In the genomic region with DNA sequence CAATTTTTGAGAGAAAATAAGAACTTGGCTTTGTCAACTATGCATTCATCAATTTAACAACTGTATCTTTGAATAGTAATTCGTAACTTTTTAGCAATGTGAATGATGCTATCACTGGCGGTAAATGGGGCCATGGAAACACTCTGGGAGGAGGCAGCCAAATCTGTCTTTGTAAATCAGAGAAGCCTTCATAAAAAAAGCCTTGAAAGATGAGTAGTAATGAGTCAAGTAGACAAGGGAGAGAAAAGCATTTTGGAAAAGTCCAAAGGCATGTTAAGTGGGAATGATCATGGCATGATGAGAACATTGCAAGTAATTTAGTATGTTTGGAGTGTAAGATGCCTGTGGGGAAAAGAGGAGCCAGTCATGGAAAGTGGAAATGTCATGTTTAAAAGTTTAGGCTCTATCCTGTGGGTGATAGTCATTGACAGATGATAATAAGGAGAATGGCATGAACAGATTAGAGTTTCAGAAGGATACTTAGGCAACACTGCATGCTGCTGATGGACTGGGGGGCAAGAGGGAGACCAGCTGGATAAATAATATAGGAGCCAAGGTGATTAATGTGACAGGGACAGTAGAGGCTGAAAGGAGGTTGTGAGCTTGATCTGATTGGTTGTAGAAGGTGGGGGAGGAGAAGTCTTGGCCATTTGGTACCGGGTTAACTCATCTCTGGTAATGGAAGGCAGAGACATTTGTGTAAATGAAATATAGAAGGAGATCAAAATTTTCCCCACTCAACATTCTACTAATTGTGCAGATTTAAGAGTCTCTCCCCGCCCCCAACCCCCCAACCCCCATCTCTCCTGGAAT, we compare ENCODE assay signal across 2 cellular contexts.
TF ChIP-seq lines count a peak whose summit lies in the region.

No MANE protein-coding gene starts in this region.

TF ChIP-seq in WTC11, 78 proteins besides CTCF, POLR2A, EP300 and RAD21 (continued from another document):
- TF ChIP-seq, protein P1, sequence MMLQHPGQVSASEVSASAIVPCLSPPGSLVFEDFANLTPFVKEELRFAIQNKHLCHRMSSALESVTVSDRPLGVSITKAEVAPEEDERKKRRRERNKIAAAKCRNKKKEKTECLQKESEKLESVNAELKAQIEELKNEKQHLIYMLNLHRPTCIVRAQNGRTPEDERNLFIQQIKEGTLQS (CRISPR knock-in tag; conservative IDR thresholded peaks at IDR 0.05): no peak

TF ChIP-seq in HepG2, 621 proteins besides CTCF, POLR2A, EP300 and RAD21 (continued from another document):
- TF ChIP-seq ZNF343 (CRISPR knock-in tag; IDR thresholded peaks at IDR 0.05) (no peak), HNRNPK (IDR thresholded peaks at IDR 0.05; ENCODE audit: low read depth, low read length, poor library complexity, severe bottlenecking) (peak; percentile 90), NAIF1 (CRISPR knock-in tag; IDR thresholded peaks at IDR 0.05; ENCODE audit: borderline replicate concordance) (no peak), IRX3 (CRISPR knock-in tag; IDR thresholded peaks at IDR 0.05; ENCODE audit: borderline replicate concordance, low read depth) (no peak)
- TF ChIP-seq, protein P2, sequence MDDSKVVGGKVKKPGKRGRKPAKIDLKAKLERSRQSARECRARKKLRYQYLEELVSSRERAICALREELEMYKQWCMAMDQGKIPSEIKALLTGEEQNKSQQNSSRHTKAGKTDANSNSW (CRISPR knock-in tag; IDR thresholded peaks at IDR 0.05; ENCODE audit: borderline replicate concordance): no peak
